Comparison of ENCODE assay signal across 33 cellular contexts in genomic region chr16:81931927-81932326, GRCh38.
"Had no signal": no experiment of that assay in that cellular context is flagged by ENCODE, and none has a peak within 500 bp of the region (broad histone marks: within the 10 kb centered on the region; RNA-seq: fewer than 3 reads in every experiment).

No MANE protein-coding gene starts in this region.

- H3K27me3 Mint-ChIP-seq: activated B cell treated with CpG ODN at 0.5 μM for 24 hours; activated CD8-positive, alpha-beta T cell treated with anti-CD3 and anti-CD28 coated beads for 36 hours; activated naive CD8-positive, alpha-beta T cell; activated T-helper 17 cell treated with anti-CD3 and anti-CD28 coated beads, Interleukin-2, amount 50 U/mL, for 72 hours; central memory CD8-positive, alpha-beta T cell; dendritic cell treated with granulocyte-macrophage colony-stimulating factor and Interleukin-4, amounts not matched to agents 40 ng/mL and 50 ng/mL, for 4 days had no signal

- H3K9me3 Mint-ChIP-seq: activated B cell treated with CpG ODN at 0.5 μM for 24 hours; activated CD8-positive, alpha-beta T cell treated with anti-CD3 and anti-CD28 coated beads for 36 hours; activated T-cell treated with anti-CD3 and anti-CD28 coated beads, Interleukin-2, amount 50 U/mL, for 4 hours; activated T-helper 17 cell treated with anti-CD3 and anti-CD28 coated beads, Interleukin-2, amount 50 U/mL, for 72 hours; central memory CD8-positive, alpha-beta T cell; dendritic cell treated with granulocyte-macrophage colony-stimulating factor and Interleukin-4, amounts not matched to agents 40 ng/mL and 50 ng/mL, for 4 days; endodermal cell; T-helper 2 cell treated with Interferon-gamma antibody and Interleukin-4, amounts not matched to agents 5 μg/mL and 100 μg/mL, for 36 hours had no signal

- DNase-seq: activated B cell treated with CpG ODN at 0.5 μM for 24 hours; activated CD4-positive, alpha-beta T cell treated with anti-CD3 and anti-CD28 coated beads for 48 hours; activated CD4-positive, alpha-beta T cell treated with anti-CD3 and anti-CD28 coated beads, Interleukin-2, amount 50 U/mL, for 1 hour; activated CD4-positive, alpha-beta T cell treated with anti-CD3 and anti-CD28 coated beads, Interleukin-2, amount 50 U/mL, for 48 hours; activated CD8-positive, alpha-beta memory T cell treated with anti-CD3 and anti-CD28 coated beads, Interleukin-2, amount 50 U/mL, for 4 hours; activated CD8-positive, alpha-beta T cell treated with anti-CD3 and anti-CD28 coated beads for 36 hours; activated effector memory CD4-positive, alpha-beta T cell treated with Interleukin-2 at 50 U/mL for 16 hours; activated gamma-delta T cell treated with Interleukin-2 at 50 U/mL for 16 hours; activated naive CD4-positive, alpha-beta T cell treated with anti-CD3 and anti-CD28 coated beads, Interleukin-2, amount 50 U/mL, for 16 hours; activated naive CD4-positive, alpha-beta T cell treated with Interleukin-2 at 50 U/mL for 16 hours; activated T-cell treated with anti-CD3 and anti-CD28 coated beads, Interleukin-2, amount 50 U/mL, for 4 hours; amniotic stem cell; anterior cingulate cortex; brain microvascular endothelial cell; dorsolateral prefrontal cortex; effector memory CD4-positive, alpha-beta T cell; endodermal cell; foreskin fibroblast; head of caudate nucleus; T-helper 1 cell; T-helper 17 cell; T1000; WERI-Rb-1 had no signal

- ATAC-seq: activated CD4-positive, CD25-positive, alpha-beta regulatory T cell treated with anti-CD3 and anti-CD28 coated beads, Interleukin-2, amount 50 U/mL, for 24 hours; activated CD8-positive, alpha-beta T cell treated with anti-CD3 and anti-CD28 coated beads for 36 hours; activated T-cell treated with anti-CD3 and anti-CD28 coated beads, Interleukin-2, amount 50 U/mL, for 4 hours; activated T-helper 17 cell treated with anti-CD3 and anti-CD28 coated beads, Interleukin-2, amount 50 U/mL, for 72 hours; esophagus mucosa; T-helper 17 cell had no signal

- FAIRE-seq: astrocyte, bronchial epithelial cell, frontal cortex had no signal

- H3K4me1 Mint-ChIP-seq: activated T-helper 17 cell treated with anti-CD3 and anti-CD28 coated beads, Interleukin-2, amount 50 U/mL, for 72 hours; central memory CD8-positive, alpha-beta T cell; endodermal cell had no signal

- H3K36me3 Mint-ChIP-seq: activated naive CD8-positive, alpha-beta T cell had no signal

- H3K27ac Mint-ChIP-seq: activated B cell treated with CpG ODN at 0.5 μM for 24 hours; activated CD8-positive, alpha-beta T cell treated with anti-CD3 and anti-CD28 coated beads for 36 hours; activated naive CD8-positive, alpha-beta T cell; activated T-helper 17 cell treated with anti-CD3 and anti-CD28 coated beads, Interleukin-2, amount 50 U/mL, for 72 hours; endodermal cell; T-helper 17 cell; T-helper 2 cell treated with Interferon-gamma antibody and Interleukin-4, amounts not matched to agents 5 μg/mL and 100 μg/mL, for 36 hours had no signal

- H3K4me3 Mint-ChIP-seq: activated B cell treated with CpG ODN at 0.5 μM for 24 hours; activated CD8-positive, alpha-beta T cell treated with anti-CD3 and anti-CD28 coated beads for 36 hours; activated naive CD8-positive, alpha-beta T cell; activated T-cell treated with anti-CD3 and anti-CD28 coated beads, Interleukin-2, amount 50 U/mL, for 4 hours; activated T-helper 17 cell treated with anti-CD3 and anti-CD28 coated beads, Interleukin-2, amount 50 U/mL, for 72 hours; central memory CD8-positive, alpha-beta T cell; dendritic cell treated with granulocyte-macrophage colony-stimulating factor and Interleukin-4, amounts not matched to agents 40 ng/mL and 50 ng/mL, for 4 days; endodermal cell; T-helper 17 cell; T-helper 2 cell treated with Interferon-gamma antibody and Interleukin-4, amounts not matched to agents 5 μg/mL and 100 μg/mL, for 36 hours had no signal
